ENCODE assay signal across 10 cellular contexts in genomic region chr7:123770378-123770777, GRCh38. TPM values are rescaled to one million over a fixed set of nuclear protein-coding genes. Genes with fewer than 3 reads are reported as not detected.
A peak's percentile ranks its signal among the peaks of the same experiment; 100 is the strongest.
DNase-seq lines count a peak whose midpoint lies in the region; ATAC-seq, FAIRE-seq and TF ChIP-seq lines count a peak whose summit lies in the region.
"Had no signal": no experiment of that assay in that cellular context is flagged by ENCODE, and none has a peak within 500 bp of the region (broad histone marks: within the 10 kb centered on the region; RNA-seq: fewer than 3 reads in every experiment).

No MANE protein-coding gene starts in this region.

- TF ChIP-seq CTCF in epithelial cell of esophagus (IDR thresholded peaks at IDR 0.05; ENCODE audit: insufficient read depth, low read depth, low read length, missing control alignments) (no peak), ascending aorta (IDR thresholded peaks at IDR 0.05) (no peak)

- FAIRE-seq in GM12891 (lab: Jason Lieb, UNC): no peak

- TF ChIP-seq POLR2A in GM12891 (IDR thresholded peaks at IDR 0.05; ENCODE audit: low read depth, low read length): no peak

- H3K4me1 ChIP-seq in ascending aorta (no peaks in the 10 kb centered on the region), HAP-1 (peaks cover 37% of the 10 kb centered on the region)

- H3K9me3 ChIP-seq in ascending aorta (no peaks in the 10 kb centered on the region), HAP-1 (no peaks in the 10 kb centered on the region)
- H3K9me3 ChIP-seq: heart right ventricle had no signal

- peak; percentile 85 for ATAC-seq in GM21737 (IDR thresholded peaks at IDR 0.05; ENCODE audit: unreplicated experiment)

- H3K27me3 ChIP-seq in ascending aorta: no peaks in the 10 kb centered on the region
- no peaks in the 10 kb centered on the region for H3K27me3 ChIP-seq in HAP-1 (ENCODE audit: low read depth)
- H3K27me3 ChIP-seq: heart right ventricle had no signal

- in situ Hi-C loops in HAP-1 (cut with MboI; ENCODE audit: low sequenced_read_pairs): no loop called here

- no peaks in the 10 kb centered on the region for H3K36me3 ChIP-seq in ascending aorta
- H3K36me3 ChIP-seq in HAP-1 (replicated peaks): no peaks in the 10 kb centered on the region
- H3K36me3 ChIP-seq: heart right ventricle had no signal

- intact Hi-C loops in ascending aorta (cut with DNase I): no loop called here

- H3K4me3 ChIP-seq in epithelial cell of esophagus (ENCODE audit: low read length) (no peak overlapping the region), ascending aorta (no peak overlapping the region), HAP-1 (no peak overlapping the region)

- DNase-seq in GM12891 (ENCODE audit: insufficient read length, low spot score): peak; percentile 4
- peak; percentile 28 for DNase-seq in LoVo (ENCODE audit: low spot score)
- DNase-seq in epithelial cell of esophagus (ENCODE audit: low read depth): peak; percentile 98
- DNase-seq in NCI-H2107 treated with DMSO at 0.1 percent for 48 hours (lab: John Stamatoyannopoulos, UW; ENCODE audit: unreplicated experiment): no peak
- DNase-seq in ascending aorta (ENCODE audit: low spot score in 2 of 2): no peak
- no peak for DNase-seq in HAP-1 (ENCODE audit: low spot score in 2 of 2)
- no peak for DNase-seq in NCI-H446 (lab: John Stamatoyannopoulos, UW)
- DNase-seq: heart right ventricle, IMR-90 had no signal

- no peak overlapping the region for H3K27ac ChIP-seq in ascending aorta
- H3K27ac ChIP-seq: heart right ventricle had no signal

TF ChIP-seq in GM12891, 5 proteins besides CTCF, POLR2A, EP300 and RAD21:
- TF ChIP-seq TAF1 (IDR thresholded peaks at IDR 0.05; ENCODE audit: low read depth, low read length) (no peak), POLR2AphosphoS5 (IDR thresholded peaks at IDR 0.05; ENCODE audit: low read depth, low read length) (no peak)

RNA-seq across cellular contexts. Expression of gene WASL, which starts 21.6 kb away (rescaled TPM):
- polyA plus RNA-seq in GM12891 (2012; ENCODE audit: low read depth, missing spikeins): 2.3 TPM
- total RNA-seq in ascending aorta: 23.7 TPM

Comparison
In these comparisons a context has a peak if more than half of its experiments do, and no peak if none do; other contexts are left out.
1. DNase-seq: peak in GM12891 (single experiment), LoVo (single experiment) and epithelial cell of esophagus (single experiment); none in NCI-H2107 treated with DMSO at 0.1 percent for 48 hours (single experiment), ascending aorta (0 of 2), HAP-1 (0 of 2) and NCI-H446 (0 of 2).